9 cellular contexts compared by ENCODE assay signal in genomic region chr11:783581-784015, GRCh38. TPM values are rescaled to one million over a fixed set of nuclear protein-coding genes. Genes with fewer than 3 reads are reported as not detected.
DNase-seq lines count a peak whose midpoint lies in the region; ATAC-seq and TF ChIP-seq lines count a peak whose summit lies in the region.
"Had no signal": no experiment of that assay in that cellular context is flagged by ENCODE, and none has a peak within 500 bp of the region (broad histone marks: within the 10 kb centered on the region; RNA-seq: fewer than 3 reads in every experiment).

No MANE protein-coding gene starts in this region.

- peak overlapping the region; percentile 56 for H3K27ac Mint-ChIP-seq in T-helper 17 cell
- H3K27ac Mint-ChIP-seq: activated naive CD4-positive, alpha-beta T cell treated with anti-CD3 and anti-CD28 coated beads, Interleukin-2, amount 50 U/mL, for 24 hours had no signal

- H3K27ac ChIP-seq in foreskin keratinocyte: no peak overlapping the region

- no peaks in the 10 kb centered on the region for H3K27me3 Mint-ChIP-seq in T-helper 17 cell
- H3K27me3 Mint-ChIP-seq: activated naive CD4-positive, alpha-beta T cell treated with anti-CD3 and anti-CD28 coated beads, Interleukin-2, amount 50 U/mL, for 24 hours had no signal

- peak; percentile 93 for TF ChIP-seq CTCF in AG09319 (IDR thresholded peaks at IDR 0.05; ENCODE audit: low read depth, low read length)
- TF ChIP-seq CTCF in foreskin keratinocyte (conservative IDR thresholded peaks at IDR 0.05): peak; percentile 91
- no peak for TF ChIP-seq CTCF in GM20000 (IDR thresholded peaks at IDR 0.05; ENCODE audit: extremely low read depth, missing control alignments)

- ATAC-seq in T-helper 17 cell (peak; percentile 71), foreskin keratinocyte (peak; percentile 89), HG03520 (IDR thresholded peaks at IDR 0.05; ENCODE audit: unreplicated experiment) (no peak)

- H3K27me3 ChIP-seq in foreskin keratinocyte: no peaks in the 10 kb centered on the region

- no peaks in the 10 kb centered on the region for H3K9me3 ChIP-seq in T-helper 17 cell (ENCODE audit: control insufficient read depth, low read length, poor library complexity, severe bottlenecking)

- no peaks in the 10 kb centered on the region for H3K36me3 Mint-ChIP-seq in T-helper 17 cell (ENCODE audit: low read depth)
- H3K36me3 Mint-ChIP-seq: activated naive CD4-positive, alpha-beta T cell treated with anti-CD3 and anti-CD28 coated beads, Interleukin-2, amount 50 U/mL, for 24 hours had no signal

- H3K4me3 Mint-ChIP-seq in T-helper 17 cell: no peak overlapping the region
- H3K4me3 Mint-ChIP-seq: activated naive CD4-positive, alpha-beta T cell treated with anti-CD3 and anti-CD28 coated beads, Interleukin-2, amount 50 U/mL, for 24 hours had no signal

- peak; percentile 91 for DNase-seq in AG09319 (ENCODE audit: extremely low read depth, low read depth)
- DNase-seq in HT-29 (ENCODE audit: low spot score): peak; percentile 94
- no peak for DNase-seq in T-helper 17 cell
- peak in 1 of 2 donors; percentile 74 for DNase-seq in foreskin keratinocyte
- peak in 51 of 56 donors; percentile 23 to 88 (median 65) for DNase-seq in nucleus accumbens (lab: John Stamatoyannopoulos, UW)
- DNase-seq in GM20000 (ENCODE audit: low spot score): no peak
- no peak for DNase-seq in MV-4-11 (lab: John Stamatoyannopoulos, UW)

- no peaks in the 10 kb centered on the region for H3K4me1 ChIP-seq in foreskin keratinocyte

- H3K4me1 Mint-ChIP-seq in T-helper 17 cell: peaks cover 4% of the 10 kb centered on the region

RNA-seq across cellular contexts. Expression of gene CEND1, which starts 6.3 kb away (rescaled TPM):
- 0.47 TPM in 1 of 2 replicates, not detected in the other for total RNA-seq in HT-29 (2014; rRNA removed; shearing (Covaris generic))
- total RNA-seq in T-helper 17 cell: under 1 TPM in 1 of 2 donors, not detected in 1; 0.63 TPM
- not detected in 2 replicates for total RNA-seq in foreskin keratinocyte
- polyA plus RNA-seq in foreskin keratinocyte: 0.04 TPM in 1 of 2 replicates, not detected in the other

RNA-seq across cellular contexts. Expression of gene GATD1, which starts 6.3 kb away (rescaled TPM):
- total RNA-seq in HT-29 (2014; rRNA removed; shearing (Covaris generic)): 128 and 132 TPM in 2 replicates
- total RNA-seq in T-helper 17 cell (10 to 100 TPM; 36.7 to 44.3 TPM), foreskin keratinocyte (37.0 and 37.9 TPM in 2 replicates)
- 24.7 and 24.9 TPM in 2 replicates for polyA plus RNA-seq in foreskin keratinocyte

RNA-seq across cellular contexts. Expression of gene SLC25A22, which starts 14.5 kb away (rescaled TPM):
- total RNA-seq in HT-29 (2014; rRNA removed; shearing (Covaris generic)): 82.6 and 108 TPM in 2 replicates
- total RNA-seq in T-helper 17 cell: 10 to 100 TPM; 16.4 to 20.3 TPM
- total RNA-seq in foreskin keratinocyte: 24.1 and 24.5 TPM in 2 replicates
- 24.8 and 26.0 TPM in 2 replicates for polyA plus RNA-seq in foreskin keratinocyte

RNA-seq across cellular contexts. Expression of gene PIDD1, which starts 21.4 kb away (rescaled TPM):
- total RNA-seq in HT-29 (2014; rRNA removed; shearing (Covaris generic)): 31.7 and 53.9 TPM in 2 replicates
- total RNA-seq in T-helper 17 cell: 10 to 100 TPM; 26.8 to 29.7 TPM
- total RNA-seq in foreskin keratinocyte: 6.6 and 6.8 TPM in 2 replicates
- polyA plus RNA-seq in foreskin keratinocyte: 9.3 and 10.2 TPM in 2 replicates

RNA-seq across cellular contexts. Expression of gene RPLP2, which starts 26.2 kb away (rescaled TPM):
- 1,913 and 1,915 TPM in 2 replicates for total RNA-seq in HT-29 (2014; rRNA removed; shearing (Covaris generic))
- 1,000 to 10,000 TPM; 4,178 to 4,199 TPM for total RNA-seq in T-helper 17 cell
- 1,720 and 1,859 TPM in 2 replicates for total RNA-seq in foreskin keratinocyte
- 1,939 and 2,010 TPM in 2 replicates for polyA plus RNA-seq in foreskin keratinocyte

Comparison
In these comparisons a context has a peak if more than half of its experiments do, and no peak if none do; other contexts are left out.
1. DNase-seq: peak in AG09319 (single experiment), HT-29 (single experiment) and nucleus accumbens (51 of 56); none in T-helper 17 cell (0 of 3), GM20000 (single experiment) and MV-4-11 (single experiment).